Comparison of ENCODE assay signal across 16 cellular contexts in the genomic region with DNA sequence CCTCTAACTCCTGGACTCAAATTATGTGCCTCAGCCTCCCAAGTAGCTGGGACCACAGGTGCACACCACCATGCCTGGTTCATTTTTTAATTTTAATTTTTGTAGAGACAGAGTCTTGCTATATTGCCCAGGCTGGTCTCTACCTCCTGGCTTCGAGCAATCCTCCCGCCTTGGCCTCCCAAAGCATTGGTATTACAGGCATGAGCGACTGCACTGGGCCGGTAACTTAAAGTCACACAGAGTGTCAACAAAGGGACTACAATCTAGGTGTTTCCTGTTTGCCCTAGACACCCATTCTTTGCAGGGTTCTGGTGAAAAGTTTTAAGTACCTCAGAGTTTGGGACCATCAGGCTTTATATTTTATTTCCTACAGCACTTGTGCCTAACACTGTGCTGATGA. TPM values are rescaled to one million over a fixed set of nuclear protein-coding genes. Genes with fewer than 3 reads are reported as not detected.
DNase-seq lines count a peak whose midpoint lies in the region; ATAC-seq, FAIRE-seq and TF ChIP-seq lines count a peak whose summit lies in the region.
"Had no signal": no experiment of that assay in that cellular context is flagged by ENCODE, and none has a peak within 500 bp of the region (broad histone marks: within the 10 kb centered on the region; RNA-seq: fewer than 3 reads in every experiment).

No MANE protein-coding gene starts in this region.

- peak overlapping the region; percentile 69 for H3K4me3 ChIP-seq in CD4-positive, CD25-positive, alpha-beta regulatory T cell (ENCODE audit: low read depth, low read length)
- H3K4me3 ChIP-seq in gastrocnemius medialis = no peak overlapping the region
- H3K4me3 ChIP-seq: vagina had no signal

- no peaks in the 10 kb centered on the region for H3K9me3 ChIP-seq in CD4-positive, CD25-positive, alpha-beta regulatory T cell (ENCODE audit: control insufficient read depth in 2 of 2, low read length in 2 of 2)
- no peaks in the 10 kb centered on the region for H3K9me3 ChIP-seq in gastrocnemius medialis
- H3K9me3 ChIP-seq: vagina had no signal

- peaks cover 6% of the 10 kb centered on the region for H3K36me3 ChIP-seq in CD4-positive, CD25-positive, alpha-beta regulatory T cell (ENCODE audit: control insufficient read depth, insufficient read depth, low read length)
- no peaks in the 10 kb centered on the region for H3K36me3 ChIP-seq in gastrocnemius medialis
- H3K36me3 ChIP-seq: vagina had no signal

- peaks cover 18 to 70% (median 49%) of the 10 kb centered on the region in 4 donors for H3K4me1 Mint-ChIP-seq in CD4-positive, CD25-positive, alpha-beta regulatory T cell
- peaks cover 65% of the 10 kb centered on the region for H3K4me1 Mint-ChIP-seq in dendritic cell treated with granulocyte-macrophage colony-stimulating factor and Interleukin-4, amounts not matched to agents 40 ng/mL and 50 ng/mL, for 4 days (ENCODE audit: low read depth)

- peak in 1 of 3 donors; percentile 35 for DNase-seq in CD4-positive, CD25-positive, alpha-beta regulatory T cell
- DNase-seq in GM18507 (ENCODE audit: extremely low spot score, insufficient read length, low read depth) (no peak), gastrocnemius medialis (no peak), amniotic stem cell (lab: John Stamatoyannopoulos, UW) (no peak)
- DNase-seq: activated CD4-positive, alpha-beta T cell treated with anti-CD3 and anti-CD28 coated beads for 4 hours; activated naive CD4-positive, alpha-beta T cell; NK-92 treated with Interleukin-12 subunit alpha and Interleukin-12 subunit beta, amount 100 ng/mL, for 24 hours; occipital lobe; SW 1271 had no signal

- H3K27me3 Mint-ChIP-seq in CD4-positive, CD25-positive, alpha-beta regulatory T cell = no peaks in the 10 kb centered on the region
- H3K27me3 Mint-ChIP-seq in dendritic cell treated with granulocyte-macrophage colony-stimulating factor and Interleukin-4, amounts not matched to agents 40 ng/mL and 50 ng/mL, for 4 days = no peaks in the 10 kb centered on the region
- H3K27me3 Mint-ChIP-seq: stimulated activated naive CD8-positive, alpha-beta T cell treated with anti-CD3 and anti-CD28 coated beads, Interleukin-15, Interleukin-2, amounts not matched to agents 100 ng/mL and 50 ng/mL, for 24 hours had no signal

- peak overlapping the region in 1 of 3 donors; percentile 58 for H3K27ac Mint-ChIP-seq in CD4-positive, CD25-positive, alpha-beta regulatory T cell
- H3K27ac Mint-ChIP-seq in dendritic cell treated with granulocyte-macrophage colony-stimulating factor and Interleukin-4, amounts not matched to agents 40 ng/mL and 50 ng/mL, for 4 days = peak overlapping the region; percentile 89

- H3K9me3 Mint-ChIP-seq in CD4-positive, CD25-positive, alpha-beta regulatory T cell = no peaks in the 10 kb centered on the region
- no peaks in the 10 kb centered on the region for H3K9me3 Mint-ChIP-seq in dendritic cell treated with granulocyte-macrophage colony-stimulating factor and Interleukin-4, amounts not matched to agents 40 ng/mL and 50 ng/mL, for 4 days
- H3K9me3 Mint-ChIP-seq: stimulated activated naive CD8-positive, alpha-beta T cell treated with anti-CD3 and anti-CD28 coated beads, Interleukin-15, Interleukin-2, amounts not matched to agents 100 ng/mL and 50 ng/mL, for 24 hours had no signal

- in situ Hi-C loops in gastrocnemius medialis (cut with MboI; ENCODE audit: low sequenced_read_pairs in 4 of 4) = no loop called here

- no peak for TF ChIP-seq CTCF in gastrocnemius medialis (IDR thresholded peaks at IDR 0.05 in 4 of 5, conservative IDR thresholded peaks at IDR 0.05 in 1 of 5)

- TF ChIP-seq POLR2A in gastrocnemius medialis (IDR thresholded peaks at IDR 0.05) = no peak

- peak; percentile 71 for FAIRE-seq in GM18507 (lab: Jason Lieb, UNC)
- FAIRE-seq: TTC549 had no signal

- ATAC-seq in CD4-positive, CD25-positive, alpha-beta regulatory T cell (ENCODE audit: low read depth in 2 of 2) = peak; percentile 38 to 47
- ATAC-seq in gastrocnemius medialis (no peak), GM18868 (IDR thresholded peaks at IDR 0.05; ENCODE audit: unreplicated experiment) (no peak), HG02610 (IDR thresholded peaks at IDR 0.05; ENCODE audit: unreplicated experiment) (no peak)
- ATAC-seq: sciatic nerve had no signal

- peaks cover 31% of the 10 kb centered on the region for H3K36me3 Mint-ChIP-seq in CD4-positive, CD25-positive, alpha-beta regulatory T cell
- H3K36me3 Mint-ChIP-seq in dendritic cell treated with granulocyte-macrophage colony-stimulating factor and Interleukin-4, amounts not matched to agents 40 ng/mL and 50 ng/mL, for 4 days (ENCODE audit: low read depth) = peaks cover 30% of the 10 kb centered on the region

- no peaks in the 10 kb centered on the region for H3K27me3 ChIP-seq in CD4-positive, CD25-positive, alpha-beta regulatory T cell (ENCODE audit: control insufficient read depth, insufficient read depth, low read length)
- no peaks in the 10 kb centered on the region for H3K27me3 ChIP-seq in gastrocnemius medialis
- H3K27me3 ChIP-seq: vagina had no signal

- H3K27ac ChIP-seq in CD4-positive, CD25-positive, alpha-beta regulatory T cell (ENCODE audit: insufficient read depth, low read length, poor library complexity, severe bottlenecking) = peak overlapping the region; percentile 45
- H3K27ac ChIP-seq in gastrocnemius medialis = peak overlapping the region in 3 of 4 donors; percentile 48 to 87 (median 77)

- intact Hi-C loops in dendritic cell treated with granulocyte-macrophage colony-stimulating factor and Interleukin-4, amounts not matched to agents 40 ng/mL and 50 ng/mL, for 4 days (cut with micrococcal nuclease) = no loop called here
- intact Hi-C loops in gastrocnemius medialis (cut with DNase I; ENCODE audit: low total_unique reads) = no loop called here

- peaks cover 21% of the 10 kb centered on the region for H3K4me1 ChIP-seq in CD4-positive, CD25-positive, alpha-beta regulatory T cell (ENCODE audit: control insufficient read depth, insufficient read depth, low read length, poor library complexity, severe bottlenecking)
- H3K4me1 ChIP-seq in gastrocnemius medialis = peaks cover 20 to 28% of the 10 kb centered on the region in 2 donors

- peak overlapping the region; percentile 21 to 43 (median 35) for H3K4me3 Mint-ChIP-seq in CD4-positive, CD25-positive, alpha-beta regulatory T cell
- no peak overlapping the region for H3K4me3 Mint-ChIP-seq in dendritic cell treated with granulocyte-macrophage colony-stimulating factor and Interleukin-4, amounts not matched to agents 40 ng/mL and 50 ng/mL, for 4 days

RNA-seq across cellular contexts. Expression of a gene that starts 8.4 kb away (rescaled TPM):
- 37.2 TPM for total RNA-seq in CD4-positive, CD25-positive, alpha-beta regulatory T cell
- polyA plus RNA-seq in CD4-positive, CD25-positive, alpha-beta regulatory T cell = 10 to 100 TPM; 13.7 to 21.5 (median 15.9) TPM
- 10 to 100 TPM; 16.6 to 22.1 (median 19.3) TPM for total RNA-seq in gastrocnemius medialis

RNA-seq across cellular contexts. Expression of a gene that starts 54.8 kb away (rescaled TPM):
- 0.42 TPM for total RNA-seq in CD4-positive, CD25-positive, alpha-beta regulatory T cell
- under 1 TPM in 2 of 4 donors, not detected in 2; 0.17 to 0.47 TPM for polyA plus RNA-seq in CD4-positive, CD25-positive, alpha-beta regulatory T cell
- total RNA-seq in gastrocnemius medialis = 1 to 10 TPM; 2.1 to 4.9 (median 4.1) TPM

Comparison
In these comparisons a context has a peak if more than half of its experiments do, and no peak if none do; other contexts are left out.
1. ATAC-seq: peak in CD4-positive, CD25-positive, alpha-beta regulatory T cell (2 of 2); none in gastrocnemius medialis (0 of 2), GM18868 (single experiment) and HG02610 (single experiment).